Comparison of ENCODE assay signal across 8 cellular contexts in genomic region chr6:116847234-116847633, GRCh38. TPM values are rescaled to one million over a fixed set of nuclear protein-coding genes. Genes with fewer than 3 reads are reported as not detected.
DNase-seq lines count a peak whose midpoint lies in the region; ATAC-seq and TF ChIP-seq lines count a peak whose summit lies in the region.

No MANE protein-coding gene starts in this region.

- no peak overlapping the region for H3K27ac ChIP-seq in brain microvascular endothelial cell

- DNase-seq in AG08395 (ENCODE audit: low spot score): peak; percentile 22
- peak; percentile 99 for DNase-seq in NCI-H2029 treated with DMSO at 0.1 percent for 48 hours (lab: John Stamatoyannopoulos, UW)
- DNase-seq in brain microvascular endothelial cell: no peak
- DNase-seq in myocyte (ENCODE audit: low read depth): peak; percentile 54
- DNase-seq in activated CD4-positive, CD25-positive, alpha-beta regulatory T cell treated with anti-CD3 and anti-CD28 coated beads, Interleukin-2, amount 50 U/mL, for 72 hours: no peak
- DNase-seq in germinal center (ENCODE audit: low spot score): no peak

- no peak overlapping the region for H3K4me3 ChIP-seq in brain microvascular endothelial cell (ENCODE audit: low read depth, low read length)

- in situ Hi-C loops in brain microvascular endothelial cell (cut with HindIII; ENCODE audit: low pct_ligation_motif_present, low sequenced_read_pairs): no loop called here

- H3K36me3 ChIP-seq in brain microvascular endothelial cell (replicated peaks): no peaks in the 10 kb centered on the region

- peak; percentile 60 for ATAC-seq in GM18907 (IDR thresholded peaks at IDR 0.05; ENCODE audit: unreplicated experiment)
- ATAC-seq in HG03045 (IDR thresholded peaks at IDR 0.05; ENCODE audit: unreplicated experiment): no peak

- TF ChIP-seq CTCF in brain microvascular endothelial cell (IDR thresholded peaks at IDR 0.05; ENCODE audit: low read depth, low read length, missing control alignments): peak; percentile 7

- H3K27me3 ChIP-seq in brain microvascular endothelial cell (replicated peaks): no peaks in the 10 kb centered on the region

RNA-seq across cellular contexts. Expression of gene GPRC6A, which starts 18.4 kb away (rescaled TPM):
- total RNA-seq in myocyte: not detected in 2 replicates
- not detected for polyA plus RNA-seq in myocyte (2012)

RNA-seq across cellular contexts. Expression of gene RFX6, which starts 29.8 kb away (rescaled TPM):
- total RNA-seq in myocyte: not detected in 2 replicates
- polyA plus RNA-seq in myocyte (2012): not detected

Comparison
In these comparisons a context has a peak if more than half of its experiments do, and no peak if none do; other contexts are left out.
1. DNase-seq: peak in AG08395 (single experiment), NCI-H2029 treated with DMSO at 0.1 percent for 48 hours (single experiment) and myocyte (single experiment); none in brain microvascular endothelial cell (single experiment), activated CD4-positive, CD25-positive, alpha-beta regulatory T cell treated with anti-CD3 and anti-CD28 coated beads, Interleukin-2, amount 50 U/mL, for 72 hours (single experiment) and germinal center (single experiment).